Comparison of ENCODE assay signal across 24 cellular contexts in genomic region chr9:35608221-35608620, GRCh38. TPM values are rescaled to one million over a fixed set of nuclear protein-coding genes. Genes with fewer than 3 reads are reported as not detected.
"Had no signal": no experiment of that assay in that cellular context is flagged by ENCODE, and none has a peak within 500 bp of the region (broad histone marks: within the 10 kb centered on the region; RNA-seq: fewer than 3 reads in every experiment).

No MANE protein-coding gene starts in this region.

- H3K27me3 Mint-ChIP-seq: naive thymus-derived CD8-positive, alpha-beta T cell had no signal

- H3K9me3 Mint-ChIP-seq: naive thymus-derived CD8-positive, alpha-beta T cell had no signal

- H3K27me3 ChIP-seq: dorsolateral prefrontal cortex, heart left ventricle, spleen, suprapubic skin, thyroid gland had no signal

- ATAC-seq: heart left ventricle; left lobe of liver; naive thymus-derived CD8-positive, alpha-beta T cell; sciatic nerve had no signal

- H3K27ac Mint-ChIP-seq: naive thymus-derived CD8-positive, alpha-beta T cell; type B pancreatic cell had no signal

- H3K4me3 ChIP-seq: dorsolateral prefrontal cortex, heart left ventricle, spleen, suprapubic skin, thyroid gland had no signal

- DNase-seq: cortex of kidney; dorsolateral prefrontal cortex; effector CD8-positive, alpha-beta T cell; foreskin melanocyte; heart left ventricle; hippocampal formation; kidney glomerular epithelial cell; midbrain; naive thymus-derived CD8-positive, alpha-beta T cell; posterior cingulate gyrus; spleen; stimulated activated CD4-positive, alpha-beta T cell treated with anti-CD3 and anti-CD28 coated beads, Interleukin-15, amount 100 ng/mL, for 24 hours; stimulated activated CD4-positive, alpha-beta T cell treated with anti-CD3 and anti-CD28 coated beads, Interleukin-2, amount 100 ng/mL, for 24 hours; stimulated activated CD4-positive, alpha-beta T cell treated with anti-CD3 and anti-CD28 coated beads, Interleukin-4, amount 100 ng/mL, for 4 hours; stimulated activated naive CD4-positive, alpha-beta T cell treated with Interleukin-2 at 50 U/mL for 16 hours; thyroid gland had no signal

RNA-seq across cellular contexts. Expression of gene SIT1, which starts 42.5 kb away (rescaled TPM):
- total RNA-seq: cerebellum, lower leg skin, osteocyte, pulmonary artery endothelial cell had no signal
